8 cellular contexts compared by ENCODE assay signal in the genomic region with DNA sequence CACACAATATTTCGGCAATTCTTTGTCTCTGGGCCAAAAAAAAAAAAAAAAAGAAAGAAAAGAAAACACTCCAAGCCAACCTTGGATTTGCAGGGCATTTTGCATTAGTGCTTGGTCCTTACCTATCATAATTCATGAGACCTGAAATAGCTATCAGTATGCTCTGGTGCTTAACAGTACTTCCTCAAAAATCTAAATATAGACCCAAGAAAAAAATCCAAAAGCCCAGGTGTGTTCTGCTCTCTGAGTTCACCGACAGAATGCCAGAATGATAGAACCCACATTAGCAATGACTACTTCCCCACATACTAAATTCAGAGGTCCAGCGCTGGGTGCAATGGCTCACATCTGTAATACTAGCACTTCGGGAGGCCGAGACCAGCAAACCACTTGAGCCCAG.
"Had no signal": no experiment of that assay in that cellular context is flagged by ENCODE, and none has a peak within 500 bp of the region (broad histone marks: within the 10 kb centered on the region; RNA-seq: fewer than 3 reads in every experiment).

No MANE protein-coding gene starts in this region.

- H3K4me3 Mint-ChIP-seq: HFFc6 had no signal

- DNase-seq: GOT3, H7, HFFc6, IMR-90, KG1 had no signal

- H3K4me1 ChIP-seq: HAP-1 had no signal

- ATAC-seq: HCT116, K562 had no signal

- H3K27ac Mint-ChIP-seq: HFFc6 had no signal

- H3K36me3 ChIP-seq: HAP-1 had no signal

- H3K4me3 ChIP-seq: HAP-1, K562 had no signal
